In the genomic region with DNA sequence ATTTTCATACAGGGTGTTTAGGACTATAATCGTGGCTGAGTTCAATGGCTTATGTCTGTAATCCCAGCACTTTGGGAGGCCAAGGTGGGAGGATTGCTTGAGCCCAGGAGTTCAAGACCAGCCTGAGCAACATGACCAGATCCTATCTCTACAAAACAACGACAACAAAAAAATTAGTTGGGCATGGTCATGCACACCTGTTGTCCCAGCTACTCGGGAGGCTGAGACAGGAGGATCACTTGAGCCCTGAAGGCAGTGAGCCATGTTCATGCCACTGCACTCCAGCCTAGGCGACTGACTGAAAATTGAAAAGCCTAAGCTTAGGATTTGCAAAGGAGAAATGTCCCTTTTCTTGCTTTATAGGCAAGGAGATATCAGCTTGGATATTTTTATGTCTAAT, we compare ENCODE assay signal across 11 cellular contexts. TPM values are rescaled to one million over a fixed set of nuclear protein-coding genes. Genes with fewer than 3 reads are reported as not detected.
DNase-seq lines count a peak whose midpoint lies in the region; ATAC-seq and TF ChIP-seq lines count a peak whose summit lies in the region.
"Had no signal": no experiment of that assay in that cellular context is flagged by ENCODE, and none has a peak within 500 bp of the region (broad histone marks: within the 10 kb centered on the region; RNA-seq: fewer than 3 reads in every experiment).

No MANE protein-coding gene starts in this region.

- H3K4me3 Mint-ChIP-seq in activated naive CD4-positive, alpha-beta T cell treated with anti-CD3 and anti-CD28 coated beads, Interleukin-2, amount 50 U/mL, for 24 hours = peak overlapping the region; percentile 99

- H3K36me3 ChIP-seq in suprapubic skin = peaks cover 5% of the 10 kb centered on the region

- H3K27ac ChIP-seq in VCaP (peak overlapping the region; percentile 74; the same call in 1 of the 2 replicates), suprapubic skin (no peak overlapping the region)

- TF ChIP-seq POLR2A in suprapubic skin (IDR thresholded peaks at IDR 0.05) = no peak

- CTCF ChIA-PET in GM10248 (lab: Yijun Ruan, JAX) = interaction anchor here (1.2 to 2.1 kb wide), 4 partner anchors 13 to 170 kb away, joined by 3 to 6 read pairs (median 4); a partner anchor contains a TSS

- H3K27me3 ChIP-seq in suprapubic skin = no peaks in the 10 kb centered on the region

- no peak for DNase-seq in activated naive CD4-positive, alpha-beta T cell (lab: John Stamatoyannopoulos, UW)
- no peak for DNase-seq in foreskin fibroblast
- DNase-seq in suprapubic skin (ENCODE audit: low spot score in 2 of 2) = no peak
- DNase-seq in sciatic nerve (ENCODE audit: low spot score) = no peak
- no peak for DNase-seq in GM10248 (ENCODE audit: extremely low spot score)
- DNase-seq in kidney glomerular epithelial cell (lab: John Stamatoyannopoulos, UW) = no peak
- DNase-seq: effector memory CD4-positive, alpha-beta T cell; mucosa of descending colon had no signal

- no peak for ATAC-seq in sciatic nerve

- H3K4me1 Mint-ChIP-seq in activated naive CD4-positive, alpha-beta T cell treated with anti-CD3 and anti-CD28 coated beads, Interleukin-2, amount 50 U/mL, for 24 hours = peaks cover 39% of the 10 kb centered on the region

- H3K36me3 Mint-ChIP-seq in activated naive CD4-positive, alpha-beta T cell treated with anti-CD3 and anti-CD28 coated beads, Interleukin-2, amount 50 U/mL, for 24 hours = peaks cover 12% of the 10 kb centered on the region

- no peaks in the 10 kb centered on the region for H3K9me3 ChIP-seq in suprapubic skin
- H3K9me3 ChIP-seq: mucosa of descending colon had no signal

- intact Hi-C loops in sciatic nerve (cut with DNase I) = no loop called here

- 82% methylated on average over 4 of the region's 4 CpGs for WGBS in suprapubic skin

- TF ChIP-seq EP300 in suprapubic skin (IDR thresholded peaks at IDR 0.05) = no peak

- H3K27ac Mint-ChIP-seq in activated naive CD4-positive, alpha-beta T cell treated with anti-CD3 and anti-CD28 coated beads, Interleukin-2, amount 50 U/mL, for 24 hours = no peak overlapping the region

- POLR2A ChIA-PET in GM10248 (lab: Yijun Ruan, JAX) = no interaction called here

- no peak for TF ChIP-seq CTCF in VCaP (conservative IDR thresholded peaks at IDR 0.05)
- no peak for TF ChIP-seq CTCF in foreskin fibroblast (IDR thresholded peaks at IDR 0.05; ENCODE audit: low read depth, low read length)
- TF ChIP-seq CTCF in suprapubic skin (IDR thresholded peaks at IDR 0.05) = no peak
- TF ChIP-seq CTCF in GM10248 (IDR thresholded peaks at IDR 0.05; ENCODE audit: control extremely low read depth, extremely low read depth, low read depth, missing control alignments) = no peak

- H3K9me3 Mint-ChIP-seq in activated naive CD4-positive, alpha-beta T cell treated with anti-CD3 and anti-CD28 coated beads, Interleukin-2, amount 50 U/mL, for 24 hours = no peaks in the 10 kb centered on the region

- no peaks in the 10 kb centered on the region for H3K27me3 Mint-ChIP-seq in activated naive CD4-positive, alpha-beta T cell treated with anti-CD3 and anti-CD28 coated beads, Interleukin-2, amount 50 U/mL, for 24 hours

- peak overlapping the region; percentile 97 to 98 for H3K4me3 ChIP-seq in foreskin fibroblast (ENCODE audit: low read depth in 1 of 2, low read length in 2 of 2)
- peak overlapping the region; percentile 98 for H3K4me3 ChIP-seq in suprapubic skin

- peaks cover 29% of the 10 kb centered on the region for H3K4me1 ChIP-seq in suprapubic skin

RNA-seq across cellular contexts. Expression of a gene that starts 1.5 kb away (rescaled TPM):
- total RNA-seq in suprapubic skin (100 to 1,000 TPM in 1 of 4 donors, 10 to 100 TPM in 3; 51.7 to 101 (median 83.9) TPM), sciatic nerve (103 TPM)

RNA-seq across cellular contexts. Expression of a gene that starts 8.9 kb away (rescaled TPM):
- total RNA-seq in suprapubic skin (not detected), sciatic nerve (not detected)
- total RNA-seq: H4, mucosa of descending colon had no signal

RNA-seq across cellular contexts. Expression of a gene that starts 24.6 kb away (rescaled TPM):
- total RNA-seq in suprapubic skin = 10 to 100 TPM; 36.4 to 49.1 (median 42.8) TPM
- 27.4 TPM for total RNA-seq in sciatic nerve

RNA-seq across cellular contexts. Expression of a gene that starts 47.8 kb away (rescaled TPM):
- 10 to 100 TPM in 1 of 4 donors, 1 to 10 TPM in 3; 3.6 to 13.6 (median 7.4) TPM for total RNA-seq in suprapubic skin
- 6.4 TPM for total RNA-seq in sciatic nerve
